ENCODE assay signal across 1 cellular context in genomic region chr16:57826706-57827625, GRCh38.
TF ChIP-seq lines count a peak whose summit lies in the region.

No MANE protein-coding gene starts in this region.

TF ChIP-seq in K562, 482 proteins besides CTCF, POLR2A, EP300 and RAD21 (continued from another document):
- TF ChIP-seq, protein P1, sequence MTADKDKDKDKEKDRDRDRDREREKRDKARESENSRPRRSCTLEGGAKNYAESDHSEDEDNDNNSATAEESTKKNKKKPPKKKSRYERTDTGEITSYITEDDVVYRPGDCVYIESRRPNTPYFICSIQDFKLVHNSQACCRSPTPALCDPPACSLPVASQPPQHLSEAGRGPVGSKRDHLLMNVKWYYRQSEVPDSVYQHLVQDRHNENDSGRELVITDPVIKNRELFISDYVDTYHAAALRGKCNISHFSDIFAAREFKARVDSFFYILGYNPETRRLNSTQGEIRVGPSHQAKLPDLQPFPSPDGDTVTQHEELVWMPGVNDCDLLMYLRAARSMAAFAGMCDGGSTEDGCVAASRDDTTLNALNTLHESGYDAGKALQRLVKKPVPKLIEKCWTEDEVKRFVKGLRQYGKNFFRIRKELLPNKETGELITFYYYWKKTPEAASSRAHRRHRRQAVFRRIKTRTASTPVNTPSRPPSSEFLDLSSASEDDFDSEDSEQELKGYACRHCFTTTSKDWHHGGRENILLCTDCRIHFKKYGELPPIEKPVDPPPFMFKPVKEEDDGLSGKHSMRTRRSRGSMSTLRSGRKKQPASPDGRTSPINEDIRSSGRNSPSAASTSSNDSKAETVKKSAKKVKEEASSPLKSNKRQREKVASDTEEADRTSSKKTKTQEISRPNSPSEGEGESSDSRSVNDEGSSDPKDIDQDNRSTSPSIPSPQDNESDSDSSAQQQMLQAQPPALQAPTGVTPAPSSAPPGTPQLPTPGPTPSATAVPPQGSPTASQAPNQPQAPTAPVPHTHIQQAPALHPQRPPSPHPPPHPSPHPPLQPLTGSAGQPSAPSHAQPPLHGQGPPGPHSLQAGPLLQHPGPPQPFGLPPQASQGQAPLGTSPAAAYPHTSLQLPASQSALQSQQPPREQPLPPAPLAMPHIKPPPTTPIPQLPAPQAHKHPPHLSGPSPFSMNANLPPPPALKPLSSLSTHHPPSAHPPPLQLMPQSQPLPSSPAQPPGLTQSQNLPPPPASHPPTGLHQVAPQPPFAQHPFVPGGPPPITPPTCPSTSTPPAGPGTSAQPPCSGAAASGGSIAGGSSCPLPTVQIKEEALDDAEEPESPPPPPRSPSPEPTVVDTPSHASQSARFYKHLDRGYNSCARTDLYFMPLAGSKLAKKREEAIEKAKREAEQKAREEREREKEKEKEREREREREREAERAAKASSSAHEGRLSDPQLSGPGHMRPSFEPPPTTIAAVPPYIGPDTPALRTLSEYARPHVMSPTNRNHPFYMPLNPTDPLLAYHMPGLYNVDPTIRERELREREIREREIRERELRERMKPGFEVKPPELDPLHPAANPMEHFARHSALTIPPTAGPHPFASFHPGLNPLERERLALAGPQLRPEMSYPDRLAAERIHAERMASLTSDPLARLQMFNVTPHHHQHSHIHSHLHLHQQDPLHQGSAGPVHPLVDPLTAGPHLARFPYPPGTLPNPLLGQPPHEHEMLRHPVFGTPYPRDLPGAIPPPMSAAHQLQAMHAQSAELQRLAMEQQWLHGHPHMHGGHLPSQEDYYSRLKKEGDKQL (CRISPR knock-in tag; IDR thresholded peaks at IDR 0.05; ENCODE audit: borderline replicate concordance), result no peak
